ENCODE assay signal across 8 cellular contexts in the genomic region with DNA sequence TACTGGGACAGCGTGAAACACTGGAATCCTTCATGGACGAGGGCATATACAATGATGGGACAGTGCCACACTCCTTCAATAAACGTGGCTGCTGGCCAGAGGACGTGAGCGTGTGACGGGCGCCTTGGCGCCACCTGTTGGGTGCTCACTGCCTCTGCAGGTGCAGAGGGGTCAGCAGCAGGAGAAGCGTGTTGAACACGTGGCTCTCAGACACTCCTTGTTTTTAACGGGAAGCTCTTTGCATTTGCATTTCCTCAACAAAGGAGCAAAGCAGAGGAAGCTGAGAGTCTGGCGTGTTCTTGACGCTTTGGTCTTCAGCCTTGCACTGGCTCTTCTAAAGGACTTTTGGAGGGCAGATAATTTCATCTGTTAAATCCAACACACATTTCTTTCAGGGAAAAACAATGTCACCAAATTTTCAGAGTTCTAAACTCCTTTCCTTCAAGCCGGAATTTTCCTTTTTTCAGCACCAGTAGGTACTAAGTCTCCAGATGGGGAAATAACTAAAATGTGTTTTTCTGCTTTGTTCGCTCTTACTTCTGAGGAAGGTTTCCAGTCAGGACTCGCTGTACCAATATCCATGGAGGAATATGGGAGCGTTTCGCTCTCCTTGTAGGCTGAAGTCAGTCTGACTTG. TPM values are rescaled to one million over a fixed set of nuclear protein-coding genes. Genes with fewer than 3 reads are reported as not detected.
DNase-seq lines count a peak whose midpoint lies in the region; ATAC-seq and TF ChIP-seq lines count a peak whose summit lies in the region.

No MANE protein-coding gene starts in this region.

- no peak overlapping the region for H2AK5ac ChIP-seq in neuronal stem cell (ENCODE audit: low read depth, low read length)

- no peaks in the 10 kb centered on the region for H3K27me3 ChIP-seq in neuronal stem cell (ENCODE audit: control insufficient read depth in 3 of 3, insufficient read depth in 3 of 3, low read depth in 1 of 3, low read length in 3 of 3)

- no peak overlapping the region for H2AFZ ChIP-seq in neuronal stem cell (ENCODE audit: low read length)

- peak; percentile 84 for DNase-seq in EH (ENCODE audit: low read depth)
- DNase-seq in LHCN-M2 (ENCODE audit: low read depth): peak; percentile 78
- peak; percentile 87 to 91 for DNase-seq in SHP77 (lab: John Stamatoyannopoulos, UW)
- peak; percentile 59 for DNase-seq in activated effector memory CD4-positive, alpha-beta T cell treated with Interleukin-2 at 50 U/mL for 16 hours
- peak; percentile 89 for DNase-seq in fibroblast of villous mesenchyme (ENCODE audit: low read depth)
- DNase-seq in neuronal stem cell (ENCODE audit: low spot score): peak; percentile 60
- peak; percentile 57 for DNase-seq in stromal cell of bone marrow (ENCODE audit: low read depth)

- no peak overlapping the region for H2BK5ac ChIP-seq in neuronal stem cell (ENCODE audit: low read length)

- ATAC-seq in GM19397 (IDR thresholded peaks at IDR 0.05; ENCODE audit: unreplicated experiment): no peak

- H4K91ac ChIP-seq in neuronal stem cell (ENCODE audit: low read depth, low read length, poor library complexity): no peak overlapping the region

- H2BK120ac ChIP-seq in neuronal stem cell (ENCODE audit: low read depth, low read length): no peak overlapping the region

- no peak overlapping the region for H3K4ac ChIP-seq in neuronal stem cell (ENCODE audit: low read length)

- no CpG with 5 or more reads among the region's 18 CpGs for WGBS in neuronal stem cell (ENCODE audit: extremely low coverage in 2 of 2, insufficient read length in 2 of 2, insufficient replicate concordance in 1 of 2), 2 donors

- peaks cover 4 to 17% of the 10 kb centered on the region in 2 donors for H3K4me1 ChIP-seq in neuronal stem cell (ENCODE audit: control insufficient read depth in 2 of 2, insufficient read depth in 1 of 2, low read depth in 1 of 2, low read length in 2 of 2)

- H3K23ac ChIP-seq in neuronal stem cell (ENCODE audit: low read depth, low read length, poor library complexity): no peak overlapping the region

- no peak overlapping the region for H3K9ac ChIP-seq in neuronal stem cell (ENCODE audit: low read depth, low read length, poor library complexity)

- H3K14ac ChIP-seq in neuronal stem cell (ENCODE audit: low read length): no peak overlapping the region

- TF ChIP-seq CTCF in fibroblast of villous mesenchyme (IDR thresholded peaks at IDR 0.05; ENCODE audit: insufficient read depth, low read depth, low read length): peak; percentile 96

- no peak overlapping the region for H3K4me3 ChIP-seq in fibroblast of villous mesenchyme (ENCODE audit: low read depth, low read length)
- H3K4me3 ChIP-seq in neuronal stem cell (ENCODE audit: low read length in 2 of 2): no peak overlapping the region

- H3K9me3 ChIP-seq in neuronal stem cell (replicated peaks in 1 of 2; ENCODE audit: control insufficient read depth in 2 of 2, insufficient read depth in 1 of 2, low read depth in 1 of 2, low read length in 2 of 2): no peaks in the 10 kb centered on the region

- H3K27ac ChIP-seq in neuronal stem cell (replicated peaks; ENCODE audit: low read length): no peak overlapping the region

- H4K8ac ChIP-seq in neuronal stem cell (ENCODE audit: low read depth, low read length): no peak overlapping the region

- H3K4me2 ChIP-seq in neuronal stem cell (ENCODE audit: insufficient read depth, low read length, poor library complexity, severe bottlenecking): no peak overlapping the region

- no peak overlapping the region for H3K18ac ChIP-seq in neuronal stem cell (ENCODE audit: low read length)

- no peak overlapping the region for H2BK12ac ChIP-seq in neuronal stem cell (ENCODE audit: low read length)

- H2BK15ac ChIP-seq in neuronal stem cell (ENCODE audit: low read length): no peak overlapping the region

- H3K36me3 ChIP-seq in neuronal stem cell (replicated peaks in 1 of 2; ENCODE audit: control insufficient read depth in 2 of 2, insufficient read depth in 2 of 2, low read length in 2 of 2): peaks cover 20 to 71% of the 10 kb centered on the region in 2 donors

- peaks cover 4% of the 10 kb centered on the region for H3K79me1 ChIP-seq in neuronal stem cell (ENCODE audit: low read depth, low read length)

RNA-seq across cellular contexts. Expression of a gene that starts 2.9 kb away (rescaled TPM):
- total RNA-seq in LHCN-M2 (2014; rRNA removed): 28.0 and 33.7 TPM in 2 replicates
- 32.6 TPM for polyA plus RNA-seq in LHCN-M2 (2012)
- total RNA-seq in fibroblast of villous mesenchyme: 15.1 and 22.5 TPM in 2 replicates
- 28.4 TPM for polyA plus RNA-seq in neuronal stem cell (2013, experiment 1 of 2)
- polyA plus RNA-seq in neuronal stem cell (2013, experiment 2 of 2): 27.9 TPM

RNA-seq across cellular contexts. Expression of a gene that starts 41.2 kb away (rescaled TPM):
- total RNA-seq in LHCN-M2 (2014; rRNA removed) (144 and 166 TPM in 2 replicates), fibroblast of villous mesenchyme (73.4 and 85.4 TPM in 2 replicates)
- polyA plus RNA-seq in LHCN-M2 (2012): 93.9 TPM
- 62.1 TPM for polyA plus RNA-seq in neuronal stem cell (2013, experiment 1 of 2)
- polyA plus RNA-seq in neuronal stem cell (2013, experiment 2 of 2): 60.5 TPM
